In genomic region chr12:57864382-57864781, GRCh38 we compare ENCODE assay signal across 8 cellular contexts. TPM values are rescaled to one million over a fixed set of nuclear protein-coding genes. Genes with fewer than 3 reads are reported as not detected.
DNase-seq lines count a peak whose midpoint lies in the region; ATAC-seq lines count a peak whose summit lies in the region.

No MANE protein-coding gene starts in this region.

- H3K27me3 Mint-ChIP-seq in IgD-negative memory B cell, result peaks cover 29% of the 10 kb centered on the region

- peak overlapping the region; percentile 96 for H3K27ac ChIP-seq in muscle layer of duodenum (ENCODE audit: low read length)

- H3K36me3 ChIP-seq in muscle layer of duodenum (ENCODE audit: control insufficient read depth in 1 of 2, insufficient read depth in 2 of 2, low read length in 2 of 2), result no peaks in the 10 kb centered on the region

- peaks cover 4 to 24% of the 10 kb centered on the region in 2 donors for H3K4me1 ChIP-seq in muscle layer of duodenum (ENCODE audit: control insufficient read depth in 1 of 2, insufficient read depth in 2 of 2, low read length in 2 of 2)

- H3K9me3 Mint-ChIP-seq in IgD-negative memory B cell, result no peaks in the 10 kb centered on the region

- peaks cover 2% of the 10 kb centered on the region for H3K36me3 Mint-ChIP-seq in IgD-negative memory B cell

- no peaks in the 10 kb centered on the region for H3K27me3 ChIP-seq in muscle layer of duodenum (ENCODE audit: low read depth, low read length)

- H3K27ac Mint-ChIP-seq in IgD-negative memory B cell, result no peak overlapping the region

- H3K4me3 ChIP-seq in muscle layer of duodenum (ENCODE audit: low read depth in 1 of 2, low read length in 2 of 2), result peak overlapping the region; percentile 56 to 60

- H3K4me3 Mint-ChIP-seq in IgD-negative memory B cell, result peak overlapping the region in 3 of 4 donors; percentile 71 to 73 (median 72)

- ATAC-seq in HG03095 (IDR thresholded peaks at IDR 0.05; ENCODE audit: unreplicated experiment), result no peak
- no peak for ATAC-seq in GM21723 (IDR thresholded peaks at IDR 0.05; ENCODE audit: unreplicated experiment)
- no peak for ATAC-seq in GM21528 (IDR thresholded peaks at IDR 0.05; ENCODE audit: low FRiP score, unreplicated experiment)

- peaks cover 5 to 11% (median 7%) of the 10 kb centered on the region in 3 donors for H3K4me1 Mint-ChIP-seq in IgD-negative memory B cell

- no peaks in the 10 kb centered on the region for H3K9me3 ChIP-seq in muscle layer of duodenum (ENCODE audit: control insufficient read depth in 1 of 2, low read length in 2 of 2)

- DNase-seq in AG08396 (ENCODE audit: low spot score) (peak; percentile 43), cerebellar nuclear complex (lab: John Stamatoyannopoulos, UW) (peak; percentile 37 to 75), NCI-H510A (lab: John Stamatoyannopoulos, UW) (no peak)

RNA-seq across cellular contexts. Expression of gene CTDSP2, which starts 17.9 kb away (rescaled TPM):
- 44.6 TPM for polyA plus RNA-seq in IgD-negative memory B cell

RNA-seq across cellular contexts. Expression of gene AVIL, which starts 45.8 kb away (rescaled TPM):
- polyA plus RNA-seq in IgD-negative memory B cell, result 0.19 TPM
